13 cellular contexts compared by ENCODE assay signal in the genomic region with DNA sequence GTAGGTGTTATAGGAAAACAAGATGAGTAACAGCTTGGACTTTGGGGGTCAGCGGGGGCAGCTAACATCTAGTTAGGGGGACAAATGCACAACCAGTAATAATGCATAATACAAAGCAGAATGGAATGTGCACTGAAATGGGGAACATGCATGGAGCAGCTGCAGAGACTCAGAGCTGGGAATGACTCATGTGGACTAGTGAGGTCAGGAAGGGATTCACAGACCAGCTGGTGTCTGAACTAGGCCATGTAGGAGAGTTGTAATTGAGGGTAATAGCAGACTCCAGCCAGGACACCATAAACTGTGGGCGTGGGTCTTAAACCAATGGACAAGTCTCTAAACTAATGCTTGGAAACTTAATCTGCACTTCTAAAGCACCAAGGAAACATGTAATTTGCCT.
A peak's percentile ranks its signal among the peaks of the same experiment; 100 is the strongest.
DNase-seq lines count a peak whose midpoint lies in the region; ATAC-seq, FAIRE-seq and TF ChIP-seq lines count a peak whose summit lies in the region.
"Had no signal": no experiment of that assay in that cellular context is flagged by ENCODE, and none has a peak within 500 bp of the region (broad histone marks: within the 10 kb centered on the region; RNA-seq: fewer than 3 reads in every experiment).

No MANE protein-coding gene starts in this region.

- no peaks in the 10 kb centered on the region for H3K4me1 Mint-ChIP-seq in T-cell
- H3K4me1 Mint-ChIP-seq in T-helper 2 cell treated with Interferon-gamma antibody and Interleukin-4, amounts not matched to agents 5 μg/mL and 100 μg/mL, for 36 hours (ENCODE audit: low read depth): peaks cover 2% of the 10 kb centered on the region
- H3K4me1 Mint-ChIP-seq: IgD-negative memory B cell had no signal

- POLR2A ChIA-PET in T-cell (lab: Charles Lee): no interaction called here

- CTCF ChIA-PET in T-cell (lab: Charles Lee): no interaction called here

- peaks cover 5 to 8% of the 10 kb centered on the region in 2 donors for H3K27me3 Mint-ChIP-seq in T-cell
- H3K27me3 Mint-ChIP-seq in T-helper 2 cell treated with Interferon-gamma antibody and Interleukin-4, amounts not matched to agents 5 μg/mL and 100 μg/mL, for 36 hours (ENCODE audit: low read depth): no peaks in the 10 kb centered on the region

- no peaks in the 10 kb centered on the region for H3K36me3 Mint-ChIP-seq in T-cell
- H3K36me3 Mint-ChIP-seq in T-helper 2 cell treated with Interferon-gamma antibody and Interleukin-4, amounts not matched to agents 5 μg/mL and 100 μg/mL, for 36 hours (ENCODE audit: low read depth): no peaks in the 10 kb centered on the region
- H3K36me3 Mint-ChIP-seq: IgD-negative memory B cell had no signal

- peak; percentile 90 for ATAC-seq in SK-N-SH treated with all-trans-retinoic acid at 6 μM for 48 hours
- ATAC-seq in HG02981 (IDR thresholded peaks at IDR 0.05; ENCODE audit: unreplicated experiment): no peak
- ATAC-seq in T-cell (replicated peaks in 1 of 4): no peak
- ATAC-seq in GM21381 (IDR thresholded peaks at IDR 0.05; ENCODE audit: unreplicated experiment): no peak

- TF ChIP-seq POLR2A in GM12892 (IDR thresholded peaks at IDR 0.05; ENCODE audit: low read depth, low read length): no peak

- TF ChIP-seq CTCF in fibroblast of villous mesenchyme (IDR thresholded peaks at IDR 0.05; ENCODE audit: insufficient read depth, low read depth, low read length): no peak
- TF ChIP-seq CTCF in retinal pigment epithelial cell (conservative IDR thresholded peaks at IDR 0.05; ENCODE audit: low read depth, low read length): no peak

- no peak overlapping the region for H3K4me3 Mint-ChIP-seq in T-cell
- no peak overlapping the region for H3K4me3 Mint-ChIP-seq in T-helper 2 cell treated with Interferon-gamma antibody and Interleukin-4, amounts not matched to agents 5 μg/mL and 100 μg/mL, for 36 hours
- H3K4me3 Mint-ChIP-seq: IgD-negative memory B cell had no signal

- FAIRE-seq in GM12892 (lab: Jason Lieb, UNC): peak; percentile 21

- no peak overlapping the region for H3K4me3 ChIP-seq in fibroblast of villous mesenchyme (ENCODE audit: low read depth, low read length)
- H3K4me3 ChIP-seq in retinal pigment epithelial cell (ENCODE audit: low read length): no peak overlapping the region

- DNase-seq in GM12892 (ENCODE audit: insufficient read length) (no peak), fibroblast of villous mesenchyme (ENCODE audit: low read depth) (peak; percentile 96), retinal pigment epithelial cell (ENCODE audit: low read depth) (peak; percentile 95), T-cell (no peak)
- DNase-seq in T-helper 2 cell treated with Interferon-gamma antibody and Interleukin-4, amounts not matched to agents 5 μg/mL and 100 μg/mL, for 36 hours (ENCODE audit: low spot score): no peak
- DNase-seq: activated naive CD4-positive, alpha-beta T cell treated with Interleukin-2 at 50 U/mL for 16 hours; effector memory CD4-positive, alpha-beta T cell; left cardiac atrium; RPMI8226 had no signal

- H3K27ac Mint-ChIP-seq in T-cell: no peak overlapping the region
- H3K27ac Mint-ChIP-seq in T-helper 2 cell treated with Interferon-gamma antibody and Interleukin-4, amounts not matched to agents 5 μg/mL and 100 μg/mL, for 36 hours: no peak overlapping the region
- H3K27ac Mint-ChIP-seq: IgD-negative memory B cell had no signal

- H3K9me3 Mint-ChIP-seq in T-cell: peaks cover 0 to 4% (median 3%) of the 10 kb centered on the region in 3 donors
- H3K9me3 Mint-ChIP-seq in T-helper 2 cell treated with Interferon-gamma antibody and Interleukin-4, amounts not matched to agents 5 μg/mL and 100 μg/mL, for 36 hours: no peaks in the 10 kb centered on the region

TF ChIP-seq in SK-N-SH treated with all-trans-retinoic acid at 6 μM for 48 hours, 23 proteins besides CTCF, POLR2A, EP300 and RAD21:
- no peak for TF ChIP-seq ZNF70 (CRISPR knock-in tag; IDR thresholded peaks at IDR 0.05)
- no peak for TF ChIP-seq ZC3H10 (CRISPR knock-in tag; IDR thresholded peaks at IDR 0.05)
- TF ChIP-seq ZFP30 (CRISPR knock-in tag; IDR thresholded peaks at IDR 0.05): no peak
- no peak for TF ChIP-seq GLIS3 (CRISPR knock-in tag; IDR thresholded peaks at IDR 0.05)
- TF ChIP-seq RARB (CRISPR knock-in tag; IDR thresholded peaks at IDR 0.05): no peak
- TF ChIP-seq ARNTL (CRISPR knock-in tag; IDR thresholded peaks at IDR 0.05; ENCODE audit: borderline replicate concordance, low read depth): no peak
- TF ChIP-seq TCF4 (CRISPR knock-in tag; IDR thresholded peaks at IDR 0.05; ENCODE audit: borderline replicate concordance): no peak
- TF ChIP-seq, protein P1, sequence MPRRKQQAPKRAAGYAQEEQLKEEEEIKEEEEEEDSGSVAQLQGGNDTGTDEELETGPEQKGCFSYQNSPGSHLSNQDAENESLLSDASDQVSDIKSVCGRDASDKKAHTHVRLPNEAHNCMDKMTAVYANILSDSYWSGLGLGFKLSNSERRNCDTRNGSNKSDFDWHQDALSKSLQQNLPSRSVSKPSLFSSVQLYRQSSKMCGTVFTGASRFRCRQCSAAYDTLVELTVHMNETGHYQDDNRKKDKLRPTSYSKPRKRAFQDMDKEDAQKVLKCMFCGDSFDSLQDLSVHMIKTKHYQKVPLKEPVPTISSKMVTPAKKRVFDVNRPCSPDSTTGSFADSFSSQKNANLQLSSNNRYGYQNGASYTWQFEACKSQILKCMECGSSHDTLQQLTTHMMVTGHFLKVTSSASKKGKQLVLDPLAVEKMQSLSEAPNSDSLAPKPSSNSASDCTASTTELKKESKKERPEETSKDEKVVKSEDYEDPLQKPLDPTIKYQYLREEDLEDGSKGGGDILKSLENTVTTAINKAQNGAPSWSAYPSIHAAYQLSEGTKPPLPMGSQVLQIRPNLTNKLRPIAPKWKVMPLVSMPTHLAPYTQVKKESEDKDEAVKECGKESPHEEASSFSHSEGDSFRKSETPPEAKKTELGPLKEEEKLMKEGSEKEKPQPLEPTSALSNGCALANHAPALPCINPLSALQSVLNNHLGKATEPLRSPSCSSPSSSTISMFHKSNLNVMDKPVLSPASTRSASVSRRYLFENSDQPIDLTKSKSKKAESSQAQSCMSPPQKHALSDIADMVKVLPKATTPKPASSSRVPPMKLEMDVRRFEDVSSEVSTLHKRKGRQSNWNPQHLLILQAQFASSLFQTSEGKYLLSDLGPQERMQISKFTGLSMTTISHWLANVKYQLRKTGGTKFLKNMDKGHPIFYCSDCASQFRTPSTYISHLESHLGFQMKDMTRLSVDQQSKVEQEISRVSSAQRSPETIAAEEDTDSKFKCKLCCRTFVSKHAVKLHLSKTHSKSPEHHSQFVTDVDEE (CRISPR knock-in tag; IDR thresholded peaks at IDR 0.05): no peak
- TF ChIP-seq, protein P2, sequence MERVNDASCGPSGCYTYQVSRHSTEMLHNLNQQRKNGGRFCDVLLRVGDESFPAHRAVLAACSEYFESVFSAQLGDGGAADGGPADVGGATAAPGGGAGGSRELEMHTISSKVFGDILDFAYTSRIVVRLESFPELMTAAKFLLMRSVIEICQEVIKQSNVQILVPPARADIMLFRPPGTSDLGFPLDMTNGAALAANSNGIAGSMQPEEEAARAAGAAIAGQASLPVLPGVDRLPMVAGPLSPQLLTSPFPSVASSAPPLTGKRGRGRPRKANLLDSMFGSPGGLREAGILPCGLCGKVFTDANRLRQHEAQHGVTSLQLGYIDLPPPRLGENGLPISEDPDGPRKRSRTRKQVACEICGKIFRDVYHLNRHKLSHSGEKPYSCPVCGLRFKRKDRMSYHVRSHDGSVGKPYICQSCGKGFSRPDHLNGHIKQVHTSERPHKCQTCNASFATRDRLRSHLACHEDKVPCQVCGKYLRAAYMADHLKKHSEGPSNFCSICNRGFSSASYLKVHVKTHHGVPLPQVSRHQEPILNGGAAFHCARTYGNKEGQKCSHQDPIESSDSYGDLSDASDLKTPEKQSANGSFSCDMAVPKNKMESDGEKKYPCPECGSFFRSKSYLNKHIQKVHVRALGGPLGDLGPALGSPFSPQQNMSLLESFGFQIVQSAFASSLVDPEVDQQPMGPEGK (CRISPR knock-in tag; IDR thresholded peaks at IDR 0.05; ENCODE audit: borderline replicate concordance): no peak
- no peak for TF ChIP-seq SNAI2 (CRISPR knock-in tag; IDR thresholded peaks at IDR 0.05)
- TF ChIP-seq ZNF565 (CRISPR knock-in tag; conservative IDR thresholded peaks at IDR 0.05; ENCODE audit: low read depth): no peak
- TF ChIP-seq ZNF8 (CRISPR knock-in tag; IDR thresholded peaks at IDR 0.05): no peak
- no peak for TF ChIP-seq TOX (CRISPR knock-in tag; IDR thresholded peaks at IDR 0.05; ENCODE audit: borderline replicate concordance)
- TF ChIP-seq OSR1 (CRISPR knock-in tag; IDR thresholded peaks at IDR 0.05): no peak

Comparison
In these comparisons a context has a peak if more than half of its experiments do, and no peak if none do; other contexts are left out.
1. DNase-seq: peak in fibroblast of villous mesenchyme (single experiment) and retinal pigment epithelial cell (single experiment); none in GM12892 (single experiment), T-cell (0 of 34) and T-helper 2 cell treated with Interferon-gamma antibody and Interleukin-4, amounts not matched to agents 5 μg/mL and 100 μg/mL, for 36 hours (single experiment).